19 cellular contexts compared by ENCODE assay signal in genomic region chr12:66679441-66680069, GRCh38. TPM values are rescaled to one million over a fixed set of nuclear protein-coding genes. Genes with fewer than 3 reads are reported as not detected.
DNase-seq lines count a peak whose midpoint lies in the region; ATAC-seq and TF ChIP-seq lines count a peak whose summit lies in the region.
"Had no signal": no experiment of that assay in that cellular context is flagged by ENCODE, and none has a peak within 500 bp of the region (broad histone marks: within the 10 kb centered on the region; RNA-seq: fewer than 3 reads in every experiment).

No MANE protein-coding gene starts in this region.

- no peaks in the 10 kb centered on the region for H3F3A ChIP-seq in PC-3 (ENCODE audit: low read length, unreplicated experiment)

- H3K36me3 ChIP-seq in PC-3 (ENCODE audit: low read depth, low read length) (no peaks in the 10 kb centered on the region), left lung (no peaks in the 10 kb centered on the region), subcutaneous abdominal adipose tissue (ENCODE audit: control insufficient read depth in 5 of 5, insufficient read depth in 5 of 5, low read length in 5 of 5) (no peaks in the 10 kb centered on the region), esophagus muscularis mucosa (no peaks in the 10 kb centered on the region)
- H3K36me3 ChIP-seq: ovary had no signal

- H3K27me3 ChIP-seq in PC-3 (ENCODE audit: low read length), result no peaks in the 10 kb centered on the region
- H3K27me3 ChIP-seq in left lung, result no peaks in the 10 kb centered on the region
- no peaks in the 10 kb centered on the region for H3K27me3 ChIP-seq in subcutaneous abdominal adipose tissue (ENCODE audit: control insufficient read depth in 5 of 5, insufficient read depth in 4 of 5, low read length in 5 of 5)
- no peaks in the 10 kb centered on the region for H3K27me3 ChIP-seq in esophagus muscularis mucosa
- H3K27me3 ChIP-seq: ovary had no signal

- no peak overlapping the region for H2AFZ ChIP-seq in PC-3 (ENCODE audit: low read length)

- no peak for TF ChIP-seq POLR2A in esophagus muscularis mucosa (IDR thresholded peaks at IDR 0.05; ENCODE audit: low read depth)

- no peaks in the 10 kb centered on the region for H3K79me2 ChIP-seq in PC-3 (ENCODE audit: low read length)

- 72% methylated on average over 7 of the region's 7 CpGs for WGBS in esophagus muscularis mucosa

- intact Hi-C loops in PC-3 (cut with micrococcal nuclease) (no loop called here), left lung (cut with DNase I) (no loop called here), esophagus muscularis mucosa (cut with DNase I) (no loop called here)

- H3K4me2 ChIP-seq in PC-3 (ENCODE audit: low read length), result peak overlapping the region; percentile 88

- TF ChIP-seq CTCF in PC-3 (conservative IDR thresholded peaks at IDR 0.05; ENCODE audit: low read depth, low read length), result no peak
- TF ChIP-seq CTCF in left lung (IDR thresholded peaks at IDR 0.05), result no peak
- no peak for TF ChIP-seq CTCF in esophagus muscularis mucosa (IDR thresholded peaks at IDR 0.05)

- H3K27ac ChIP-seq in PC-3 (ENCODE audit: low read length) (no peak overlapping the region), left lung (no peak overlapping the region), subcutaneous abdominal adipose tissue (ENCODE audit: low read depth, low read length) (peak overlapping the region; percentile 38), esophagus muscularis mucosa (replicated peaks in 1 of 4) (no peak overlapping the region)
- H3K27ac ChIP-seq: ovary, skin epidermis had no signal

- H3K4me1 ChIP-seq in PC-3 (ENCODE audit: insufficient read depth, low read length), result peaks cover 7% of the 10 kb centered on the region; the same call in 1 of the 2 replicates
- H3K4me1 ChIP-seq in left lung, result no peaks in the 10 kb centered on the region
- peaks cover 0 to 12% (median 8%) of the 10 kb centered on the region in 5 donors for H3K4me1 ChIP-seq in subcutaneous abdominal adipose tissue (ENCODE audit: control insufficient read depth in 5 of 5, insufficient read depth in 5 of 5, low read length in 5 of 5)
- H3K4me1 ChIP-seq in esophagus muscularis mucosa, result peaks cover 4 to 25% (median 12%) of the 10 kb centered on the region in 4 donors

- POLR2A ChIA-PET in PC-3 (lab: Charles Lee; ENCODE audit: unreplicated experiment), result interaction anchor here (0.6 kb wide), 1 partner anchor 549 kb away, joined by 4 read pairs; the partner anchor contains the start of gene LLPH

- DNase-seq in NCI-H2227 treated with DMSO at 0.1 percent for 48 hours (lab: John Stamatoyannopoulos, UW), result peak; percentile 21
- DNase-seq in NCI-H2227 (lab: John Stamatoyannopoulos, UW; ENCODE audit: unreplicated experiment), result no peak
- DNase-seq in PC-3, result no peak
- DNase-seq in left lung, result no peak
- DNase-seq in pons (ENCODE audit: low spot score), result no peak
- DNase-seq in esophagus muscularis mucosa (ENCODE audit: extremely low spot score), result no peak
- DNase-seq in NK-92 (lab: John Stamatoyannopoulos, UW; ENCODE audit: unreplicated experiment), result no peak
- DNase-seq: activated CD4-positive, alpha-beta T cell treated with anti-CD3 and anti-CD28 coated beads, Interleukin-2, amount 10 ng/mL, durations not matched to agents 24 days and 14 days; activated effector memory CD4-positive, alpha-beta T cell treated with anti-CD3 and anti-CD28 coated beads, Interleukin-2, amount 50 U/mL, for 16 hours; amniotic stem cell; effector CD4-positive, alpha-beta T cell; NCI-H146; ovary; stimulated activated naive CD8-positive, alpha-beta T cell treated with anti-CD3 and anti-CD28 coated beads, Interleukin-15, amount 100 ng/mL, for 72 hours; T-cell had no signal

- H4K20me1 ChIP-seq in PC-3 (ENCODE audit: low read length), result no peaks in the 10 kb centered on the region

- H3K4me3 ChIP-seq in PC-3 (ENCODE audit: low read length) (peak overlapping the region; percentile 66; the same call in 1 of the 2 replicates), left lung (no peak overlapping the region), subcutaneous abdominal adipose tissue (ENCODE audit: low read depth in 1 of 5, low read length in 5 of 5) (peak overlapping the region; percentile 45 to 80 (median 52)), esophagus muscularis mucosa (peak overlapping the region in 1 of 4 donors; percentile 38)
- H3K4me3 ChIP-seq: GM12878, ovary, skin epidermis had no signal

- no peaks in the 10 kb centered on the region for H3K9me2 ChIP-seq in PC-3 (replicated peaks; ENCODE audit: low read length)

- TF ChIP-seq EP300 in esophagus muscularis mucosa (IDR thresholded peaks at IDR 0.05), result no peak

- H3K9me3 ChIP-seq in PC-3 (ENCODE audit: low read length) (no peaks in the 10 kb centered on the region), left lung (no peaks in the 10 kb centered on the region), subcutaneous abdominal adipose tissue (ENCODE audit: control insufficient read depth in 5 of 5, low read length in 5 of 5) (no peaks in the 10 kb centered on the region), esophagus muscularis mucosa (no peaks in the 10 kb centered on the region)
- H3K9me3 ChIP-seq: ovary had no signal

- H3K9ac ChIP-seq in PC-3 (ENCODE audit: low read length), result no peak overlapping the region
- H3K9ac ChIP-seq in subcutaneous abdominal adipose tissue (ENCODE audit: low read length in 5 of 5), result peak overlapping the region in 1 of 5 donors; percentile 44

- ATAC-seq in PC-3, result no peak
- peak; percentile 69 for ATAC-seq in left lung
- ATAC-seq: GM12878; HCT116; stimulated activated naive CD8-positive, alpha-beta T cell treated with anti-CD3 and anti-CD28 coated beads, Interleukin-15, amount 100 ng/mL, for 72 hours; T-cell had no signal

- BruUV-seq in PC-3 (replicated peaks; lab: Mats Ljungman, UMichigan), result no TSS peak

- CTCF ChIA-PET in PC-3 (lab: Charles Lee), result no interaction called here

RNA-seq across cellular contexts. Expression of gene GRIP1, which starts 0.7 kb away (rescaled TPM):
- total RNA-seq in PC-3 (2014; rRNA removed), result 2.0 and 8.4 TPM in 2 replicates
- total RNA-seq in left lung, result 1 to 10 TPM; 1.9 to 2.5 TPM
- total RNA-seq in esophagus muscularis mucosa, result 10 to 100 TPM; 12.5 to 15.2 (median 13.6) TPM

Comparison
In these comparisons a context has a peak if more than half of its experiments do, and no peak if none do; other contexts are left out.
1. H3K4me3 ChIP-seq: peak in PC-3 (single experiment) and subcutaneous abdominal adipose tissue (5 of 5); none in left lung (0 of 2).